16 cellular contexts compared by ENCODE assay signal in the genomic region with DNA sequence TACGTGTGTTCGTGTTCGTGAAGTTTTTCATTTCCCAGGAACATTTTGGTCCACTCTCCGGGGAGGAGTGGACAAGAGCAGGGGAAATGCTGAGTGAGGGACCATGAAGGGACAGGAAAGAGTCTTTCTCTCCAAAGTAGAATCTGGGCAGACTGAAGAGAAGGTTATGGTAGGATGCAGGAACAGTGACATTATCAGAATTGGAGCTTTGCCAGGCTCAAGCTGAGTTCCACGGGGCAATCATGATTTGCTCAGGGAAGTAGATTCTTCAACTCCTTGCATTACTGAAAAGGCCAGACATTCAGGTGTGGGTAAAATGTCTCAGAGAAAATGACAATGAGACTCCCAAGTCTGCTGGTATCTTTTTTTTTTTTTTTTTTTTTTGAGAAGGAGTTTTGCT. TPM values are rescaled to one million over a fixed set of nuclear protein-coding genes. Genes with fewer than 3 reads are reported as not detected.
"Had no signal": no experiment of that assay in that cellular context is flagged by ENCODE, and none has a peak within 500 bp of the region (broad histone marks: within the 10 kb centered on the region; RNA-seq: fewer than 3 reads in every experiment).

No MANE protein-coding gene starts in this region.

- H3K27ac ChIP-seq: brain microvascular endothelial cell, esophagus squamous epithelium, transverse colon had no signal

- DNase-seq: activated CD4-positive, CD25-positive, alpha-beta regulatory T cell; activated CD8-positive, alpha-beta memory T cell treated with anti-CD3 and anti-CD28 coated beads, Interleukin-2, amount 10 ng/mL, durations not matched to agents 7 days and 5 days; activated effector memory CD4-positive, alpha-beta T cell treated with Interleukin-2 at 50 U/mL for 16 hours; activated T-cell treated with anti-CD3 and anti-CD28 coated beads, Interleukin-2, amount 50 U/mL, for 24 hours; amniotic stem cell; brain microvascular endothelial cell; esophagus squamous epithelium; foreskin fibroblast; natural killer cell; stimulated activated CD4-positive, alpha-beta T cell treated with anti-CD3 and anti-CD28 coated beads, Interleukin-2, amount 100 ng/mL, for 24 hours; stimulated activated naive CD4-positive, alpha-beta T cell; transverse colon had no signal

- H3K4me3 ChIP-seq: esophagus squamous epithelium, transverse colon had no signal

- H3K36me3 Mint-ChIP-seq: activated CD8-positive, alpha-beta memory T cell treated with anti-CD3 and anti-CD28 coated beads, Interleukin-2, amount 10 ng/mL, durations not matched to agents 7 days and 5 days; activated naive CD4-positive, alpha-beta T cell treated with anti-CD3 and anti-CD28 coated beads, Interleukin-2, amount 50 U/mL, for 72 hours; natural killer cell had no signal

- H3K9me3 Mint-ChIP-seq: activated naive CD4-positive, alpha-beta T cell treated with anti-CD3 and anti-CD28 coated beads, Interleukin-2, amount 50 U/mL, for 72 hours; activated T-cell treated with anti-CD3 and anti-CD28 coated beads, Interleukin-2, amount 50 U/mL, for 24 hours; natural killer cell had no signal

- H3K9me3 ChIP-seq: esophagus squamous epithelium, transverse colon had no signal

- H3K36me3 ChIP-seq: brain microvascular endothelial cell, esophagus squamous epithelium, transverse colon had no signal

- H3K27me3 ChIP-seq: brain microvascular endothelial cell had no signal

- H3K4me3 Mint-ChIP-seq: activated CD8-positive, alpha-beta memory T cell treated with anti-CD3 and anti-CD28 coated beads, Interleukin-2, amount 10 ng/mL, durations not matched to agents 7 days and 5 days; activated T-cell treated with anti-CD3 and anti-CD28 coated beads, Interleukin-2, amount 50 U/mL, for 24 hours; natural killer cell had no signal

- H3K4me1 ChIP-seq: esophagus squamous epithelium, transverse colon had no signal

- H3K27ac Mint-ChIP-seq: activated CD8-positive, alpha-beta memory T cell treated with anti-CD3 and anti-CD28 coated beads, Interleukin-2, amount 10 ng/mL, durations not matched to agents 7 days and 5 days; activated naive CD4-positive, alpha-beta T cell treated with anti-CD3 and anti-CD28 coated beads, Interleukin-2, amount 50 U/mL, for 72 hours; activated T-cell treated with anti-CD3 and anti-CD28 coated beads, Interleukin-2, amount 50 U/mL, for 24 hours; natural killer cell had no signal

RNA-seq across cellular contexts. Expression of gene ATP1A4, which starts 16.6 kb away (rescaled TPM):
- total RNA-seq: activated naive CD4-positive, alpha-beta T cell treated with anti-CD3 and anti-CD28 coated beads, Interleukin-2, amount 50 U/mL, for 72 hours; dermis microvascular lymphatic vessel endothelial cell; lung microvascular endothelial cell; natural killer cell; pulmonary artery endothelial cell had no signal

RNA-seq across cellular contexts. Expression of gene CASQ1, which starts 22.4 kb away (rescaled TPM):
- total RNA-seq: activated naive CD4-positive, alpha-beta T cell treated with anti-CD3 and anti-CD28 coated beads, Interleukin-2, amount 50 U/mL, for 72 hours; dermis microvascular lymphatic vessel endothelial cell; lung microvascular endothelial cell; natural killer cell; pulmonary artery endothelial cell had no signal

RNA-seq across cellular contexts. Expression of gene ATP1A2, which starts 52.5 kb away (rescaled TPM):
- total RNA-seq: activated CD8-positive, alpha-beta memory T cell treated with anti-CD3 and anti-CD28 coated beads, Interleukin-2, amount 10 ng/mL, durations not matched to agents 7 days and 5 days; activated naive CD4-positive, alpha-beta T cell treated with anti-CD3 and anti-CD28 coated beads, Interleukin-2, amount 50 U/mL, for 72 hours; dermis microvascular lymphatic vessel endothelial cell; lung microvascular endothelial cell; natural killer cell; pulmonary artery endothelial cell had no signal
